Comparison of ENCODE assay signal across 9 cellular contexts in the genomic region with DNA sequence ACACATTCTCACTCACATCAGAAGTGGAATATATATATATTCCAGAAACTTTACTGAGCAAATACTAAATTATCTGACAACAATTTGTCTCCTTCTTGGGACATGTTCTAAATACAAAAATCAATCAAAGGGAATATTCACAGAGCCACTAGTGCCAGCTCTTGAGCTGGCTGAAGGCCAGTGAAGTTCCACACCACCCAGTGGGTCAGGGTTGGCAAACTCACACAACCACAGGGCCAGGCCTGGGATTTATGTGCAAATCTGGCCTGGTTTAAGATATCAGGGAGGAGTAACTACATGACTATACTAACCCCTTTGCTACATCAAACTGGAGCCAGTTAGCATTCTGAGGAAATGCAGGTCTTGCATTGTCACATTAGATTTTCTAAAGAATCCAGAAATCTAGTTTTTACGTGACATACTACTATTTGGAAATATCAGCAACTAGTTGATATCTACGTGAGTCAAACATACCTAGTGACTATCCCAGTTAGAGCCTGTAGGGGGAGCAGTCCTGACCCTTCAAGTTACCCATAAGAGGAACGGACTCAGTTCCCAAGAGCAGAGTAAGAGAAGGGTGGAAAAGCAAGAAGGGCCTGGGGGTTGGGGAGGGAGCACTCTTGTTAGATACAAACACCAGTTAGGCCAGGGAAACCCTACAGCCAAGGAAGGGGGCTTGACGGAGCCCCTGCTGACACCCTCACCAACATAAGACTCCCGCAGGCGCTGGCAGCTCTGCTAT.
DNase-seq lines count a peak whose midpoint lies in the region; ATAC-seq and TF ChIP-seq lines count a peak whose summit lies in the region.
"Had no signal": no experiment of that assay in that cellular context is flagged by ENCODE, and none has a peak within 500 bp of the region (broad histone marks: within the 10 kb centered on the region; RNA-seq: fewer than 3 reads in every experiment).

No MANE protein-coding gene starts in this region.

- DNase-seq in GM06990 (ENCODE audit: extremely low read depth, insufficient read length) (no peak), HuH-7 (ENCODE audit: low spot score) (peak; percentile 8), ascending aorta (ENCODE audit: low spot score in 2 of 2) (no peak), mucosa of descending colon (peak in 1 of 3 donors; percentile 11), NCI-H774 (lab: John Stamatoyannopoulos, UW) (no peak), stomach (no peak)
- DNase-seq: activated B cell treated with CpG ODN at 0.5 μM for 24 hours had no signal

- 73 to 88% (median 80%) methylated on average over 6 of the region's 6 CpGs for WGBS in stomach, 5 donors

- peak; percentile 38 for ATAC-seq in mucosa of descending colon
- ATAC-seq in HG02763 (IDR thresholded peaks at IDR 0.05; ENCODE audit: unreplicated experiment), result no peak
- no peak for ATAC-seq in HG03280 (IDR thresholded peaks at IDR 0.05; ENCODE audit: unreplicated experiment)

- peaks cover 0 to 7% of the 10 kb centered on the region in 2 donors for H3K4me1 ChIP-seq in ascending aorta
- H3K4me1 ChIP-seq in mucosa of descending colon (ENCODE audit: low read depth), result no peaks in the 10 kb centered on the region
- H3K4me1 ChIP-seq in stomach, result peaks cover 0 to 13% (median 0%) of the 10 kb centered on the region in 4 donors

- intact Hi-C loops in ascending aorta (cut with DNase I) (no loop called here), mucosa of descending colon (cut with DNase I, micrococcal nuclease) (no loop called here), stomach (cut with DNase I; ENCODE audit: low total_unique reads) (no loop called here)

- TF ChIP-seq POLR2A in stomach (IDR thresholded peaks at IDR 0.05), result no peak

- TF ChIP-seq CTCF in GM06990 (IDR thresholded peaks at IDR 0.05; ENCODE audit: insufficient read depth, low read length, poor library complexity, severe bottlenecking), result peak; percentile 66
- TF ChIP-seq CTCF in ascending aorta (IDR thresholded peaks at IDR 0.05), result peak in 2 of 3 experiments; percentile 20 to 37
- no peak for TF ChIP-seq CTCF in mucosa of descending colon (IDR thresholded peaks at IDR 0.05)
- peak in 1 of 7 experiments; percentile 39 for TF ChIP-seq CTCF in stomach (IDR thresholded peaks at IDR 0.05)

- H3K4me3 ChIP-seq in GM06990 (replicated peaks; ENCODE audit: low read depth, low read length) (no peak overlapping the region), ascending aorta (no peak overlapping the region), mucosa of descending colon (no peak overlapping the region), stomach (no peak overlapping the region)

- H3K9me3 ChIP-seq in ascending aorta, result no peaks in the 10 kb centered on the region
- no peaks in the 10 kb centered on the region for H3K9me3 ChIP-seq in mucosa of descending colon
- H3K9me3 ChIP-seq in stomach, result no peaks in the 10 kb centered on the region

- no peak overlapping the region for H3K27ac ChIP-seq in ascending aorta
- no peak overlapping the region for H3K27ac ChIP-seq in stomach

- H3K36me3 ChIP-seq in GM06990 (ENCODE audit: control insufficient read depth, insufficient read depth, low read length) (no peaks in the 10 kb centered on the region), ascending aorta (peaks cover 0 to 9% of the 10 kb centered on the region in 2 donors), mucosa of descending colon (ENCODE audit: low read depth) (no peaks in the 10 kb centered on the region), stomach (peaks cover 0 to 5% (median 0%) of the 10 kb centered on the region in 4 donors)

- H3K27me3 ChIP-seq in GM06990 (replicated peaks; ENCODE audit: control insufficient read depth, insufficient read depth, low read length) (no peaks in the 10 kb centered on the region), ascending aorta (no peaks in the 10 kb centered on the region), stomach (no peaks in the 10 kb centered on the region)

- no peak for TF ChIP-seq EP300 in stomach (IDR thresholded peaks at IDR 0.05)
